In genomic region chr18:12990977-12991838, GRCh38 we compare ENCODE assay signal across 1 cellular context.
TF ChIP-seq lines count a peak whose summit lies in the region.

CEP192 (plus strand) TSS chr18:12991362; CDS start chr18:12999425, 8,063 bp downstream.

TF ChIP-seq in GM12878, 131 proteins besides CTCF, POLR2A, EP300 and RAD21 (continued from another document and continues in another):
- no peak for TF ChIP-seq ZNF384 (IDR thresholded peaks at IDR 0.05; ENCODE audit: borderline replicate concordance, low read depth, low read length)
- TF ChIP-seq CEBPB (IDR thresholded peaks at IDR 0.05; ENCODE audit: borderline replicate concordance in 1 of 2, low read depth in 2 of 2, low read length in 2 of 2) = no peak
- TF ChIP-seq USF1 (IDR thresholded peaks at IDR 0.05; ENCODE audit: borderline replicate concordance, extremely low read length, insufficient read depth, low read depth, low read length) = peak; percentile 54
- TF ChIP-seq EED (IDR thresholded peaks at IDR 0.05; ENCODE audit: low read depth) = 0 out of 2 replicates have a peak, but pooled peaks have one; percentile 17
- TF ChIP-seq ZZZ3 (IDR thresholded peaks at IDR 0.05; ENCODE audit: control insufficient read depth, insufficient read length, low read depth) = no peak
- TF ChIP-seq, protein P1, sequence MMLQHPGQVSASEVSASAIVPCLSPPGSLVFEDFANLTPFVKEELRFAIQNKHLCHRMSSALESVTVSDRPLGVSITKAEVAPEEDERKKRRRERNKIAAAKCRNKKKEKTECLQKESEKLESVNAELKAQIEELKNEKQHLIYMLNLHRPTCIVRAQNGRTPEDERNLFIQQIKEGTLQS (IDR thresholded peaks at IDR 0.05; ENCODE audit: borderline replicate concordance, extremely low read depth, low read depth, low read length) = peak; percentile 60; the same call in 1 of the 2 replicates
- TF ChIP-seq ESRRA (IDR thresholded peaks at IDR 0.05; ENCODE audit: low read length) = no peak
- 0 out of 4 replicates have a peak, but pooled peaks of 1 of the 2 experiments have one; percentile 0 for TF ChIP-seq SRF (IDR thresholded peaks at IDR 0.05; ENCODE audit: low read depth in 2 of 2, low read length in 2 of 2)
- TF ChIP-seq IRF4 (IDR thresholded peaks at IDR 0.05; ENCODE audit: low read depth, low read length) = no peak
- no peak for TF ChIP-seq WRNIP1 (IDR thresholded peaks at IDR 0.05; ENCODE audit: borderline replicate concordance, low read depth, low read length)
- TF ChIP-seq KDM1A (IDR thresholded peaks at IDR 0.05; ENCODE audit: borderline replicate concordance) = no peak
- no peak for TF ChIP-seq PRDM15 (CRISPR knock-in tag; IDR thresholded peaks at IDR 0.05)
- TF ChIP-seq CREB1 (IDR thresholded peaks at IDR 0.05; ENCODE audit: low read depth) = peak; percentile 43; the same call in 1 of the 2 replicates
- no peak for TF ChIP-seq KAT2A (conservative IDR thresholded peaks at IDR 0.05; ENCODE audit: control insufficient read depth, low read depth, low read length)
- TF ChIP-seq ZBTB4 (CRISPR knock-in tag; IDR thresholded peaks at IDR 0.05) = no peak
- TF ChIP-seq, protein P2, sequence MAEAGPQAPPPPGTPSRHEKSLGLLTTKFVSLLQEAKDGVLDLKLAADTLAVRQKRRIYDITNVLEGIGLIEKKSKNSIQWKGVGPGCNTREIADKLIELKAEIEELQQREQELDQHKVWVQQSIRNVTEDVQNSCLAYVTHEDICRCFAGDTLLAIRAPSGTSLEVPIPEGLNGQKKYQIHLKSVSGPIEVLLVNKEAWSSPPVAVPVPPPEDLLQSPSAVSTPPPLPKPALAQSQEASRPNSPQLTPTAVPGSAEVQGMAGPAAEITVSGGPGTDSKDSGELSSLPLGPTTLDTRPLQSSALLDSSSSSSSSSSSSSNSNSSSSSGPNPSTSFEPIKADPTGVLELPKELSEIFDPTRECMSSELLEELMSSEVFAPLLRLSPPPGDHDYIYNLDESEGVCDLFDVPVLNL (IDR thresholded peaks at IDR 0.05; ENCODE audit: low read depth, low read length) = peak; percentile 97
- TF ChIP-seq IKZF1 (conservative IDR thresholded peaks at IDR 0.05) = peak; percentile 81
- no peak for TF ChIP-seq BCL3 (IDR thresholded peaks at IDR 0.05; ENCODE audit: borderline replicate concordance, insufficient read depth, low read depth, low read length, poor library complexity, severe bottlenecking)
- TF ChIP-seq, protein P3, sequence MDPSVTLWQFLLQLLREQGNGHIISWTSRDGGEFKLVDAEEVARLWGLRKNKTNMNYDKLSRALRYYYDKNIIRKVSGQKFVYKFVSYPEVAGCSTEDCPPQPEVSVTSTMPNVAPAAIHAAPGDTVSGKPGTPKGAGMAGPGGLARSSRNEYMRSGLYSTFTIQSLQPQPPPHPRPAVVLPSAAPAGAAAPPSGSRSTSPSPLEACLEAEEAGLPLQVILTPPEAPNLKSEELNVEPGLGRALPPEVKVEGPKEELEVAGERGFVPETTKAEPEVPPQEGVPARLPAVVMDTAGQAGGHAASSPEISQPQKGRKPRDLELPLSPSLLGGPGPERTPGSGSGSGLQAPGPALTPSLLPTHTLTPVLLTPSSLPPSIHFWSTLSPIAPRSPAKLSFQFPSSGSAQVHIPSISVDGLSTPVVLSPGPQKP (IDR thresholded peaks at IDR 0.05; ENCODE audit: low read depth, low read length) = no peak
- TF ChIP-seq DPF2 (IDR thresholded peaks at IDR 0.05) = 0 out of 2 replicates have a peak, but pooled peaks have one; percentile 58
- peak; percentile 28; the same call in 1 of the 2 replicates for TF ChIP-seq NFYA (IDR thresholded peaks at IDR 0.05; ENCODE audit: borderline replicate concordance, low read depth, low read length)
- TF ChIP-seq BRCA1 (IDR thresholded peaks at IDR 0.05; ENCODE audit: low read depth, low read length) = no peak
- no peak for TF ChIP-seq ASH2L (IDR thresholded peaks at IDR 0.05; ENCODE audit: borderline replicate concordance, low read depth)
- TF ChIP-seq YY1 (IDR thresholded peaks at IDR 0.05; ENCODE audit: low read depth, low read length) = peak; percentile 75
- 0 out of 2 replicates have a peak, but pooled peaks have one; percentile 24 for TF ChIP-seq NR2C1 (IDR thresholded peaks at IDR 0.05)
- TF ChIP-seq RBBP5 (conservative IDR thresholded peaks at IDR 0.05) = no peak
- TF ChIP-seq, protein P4, sequence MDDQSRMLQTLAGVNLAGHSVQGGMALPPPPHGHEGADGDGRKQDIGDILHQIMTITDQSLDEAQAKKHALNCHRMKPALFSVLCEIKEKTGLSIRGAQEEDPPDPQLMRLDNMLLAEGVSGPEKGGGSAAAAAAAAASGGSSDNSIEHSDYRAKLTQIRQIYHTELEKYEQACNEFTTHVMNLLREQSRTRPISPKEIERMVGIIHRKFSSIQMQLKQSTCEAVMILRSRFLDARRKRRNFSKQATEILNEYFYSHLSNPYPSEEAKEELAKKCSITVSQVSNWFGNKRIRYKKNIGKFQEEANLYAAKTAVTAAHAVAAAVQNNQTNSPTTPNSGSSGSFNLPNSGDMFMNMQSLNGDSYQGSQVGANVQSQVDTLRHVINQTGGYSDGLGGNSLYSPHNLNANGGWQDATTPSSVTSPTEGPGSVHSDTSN (IDR thresholded peaks at IDR 0.05; ENCODE audit: insufficient replicate concordance, low read depth, low read length) = peak; percentile 51
- TF ChIP-seq SMAD1 (IDR thresholded peaks at IDR 0.05; ENCODE audit: low read depth, partially characterized antibody) = no peak
- 0 out of 2 replicates have a peak, but pooled peaks have one; percentile 7 for TF ChIP-seq TCF3 (IDR thresholded peaks at IDR 0.05; ENCODE audit: borderline replicate concordance, insufficient read depth, low read depth, low read length)
- no peak for TF ChIP-seq CHD1 (IDR thresholded peaks at IDR 0.05; ENCODE audit: low read depth, low read length)
- no peak for TF ChIP-seq ZNF207 (IDR thresholded peaks at IDR 0.05; ENCODE audit: borderline replicate concordance)
- peak; percentile 86; the same call in 1 of the 2 replicates for TF ChIP-seq CHD2 (IDR thresholded peaks at IDR 0.05; ENCODE audit: borderline replicate concordance, low read depth, low read length)
- peak; percentile 90; the same call in 1 of the 2 replicates for TF ChIP-seq PML (IDR thresholded peaks at IDR 0.05; ENCODE audit: low read length)
- no peak for TF ChIP-seq ZNF622 (IDR thresholded peaks at IDR 0.05)
- TF ChIP-seq ETV6 (conservative IDR thresholded peaks at IDR 0.05 in 1 of 2, IDR thresholded peaks at IDR 0.05 in 1 of 2; ENCODE audit: borderline replicate concordance in 1 of 2, low read depth in 1 of 2) = 0 out of 4 replicates have a peak, but pooled peaks of 1 of the 2 experiments have one; percentile 7
- no peak for TF ChIP-seq SUPT20H (IDR thresholded peaks at IDR 0.05; ENCODE audit: borderline replicate concordance, control insufficient read depth, low read depth, low read length)
- TF ChIP-seq ZNF687 (IDR thresholded peaks at IDR 0.05) = 0 out of 2 replicates have a peak, but pooled peaks have one; percentile 32
- TF ChIP-seq POLR2AphosphoS2 (IDR thresholded peaks at IDR 0.05; ENCODE audit: low read depth, low read length) = peak; percentile 88
- no peak for TF ChIP-seq JUND (IDR thresholded peaks at IDR 0.05; ENCODE audit: low read depth, low read length)
- TF ChIP-seq, protein P5, sequence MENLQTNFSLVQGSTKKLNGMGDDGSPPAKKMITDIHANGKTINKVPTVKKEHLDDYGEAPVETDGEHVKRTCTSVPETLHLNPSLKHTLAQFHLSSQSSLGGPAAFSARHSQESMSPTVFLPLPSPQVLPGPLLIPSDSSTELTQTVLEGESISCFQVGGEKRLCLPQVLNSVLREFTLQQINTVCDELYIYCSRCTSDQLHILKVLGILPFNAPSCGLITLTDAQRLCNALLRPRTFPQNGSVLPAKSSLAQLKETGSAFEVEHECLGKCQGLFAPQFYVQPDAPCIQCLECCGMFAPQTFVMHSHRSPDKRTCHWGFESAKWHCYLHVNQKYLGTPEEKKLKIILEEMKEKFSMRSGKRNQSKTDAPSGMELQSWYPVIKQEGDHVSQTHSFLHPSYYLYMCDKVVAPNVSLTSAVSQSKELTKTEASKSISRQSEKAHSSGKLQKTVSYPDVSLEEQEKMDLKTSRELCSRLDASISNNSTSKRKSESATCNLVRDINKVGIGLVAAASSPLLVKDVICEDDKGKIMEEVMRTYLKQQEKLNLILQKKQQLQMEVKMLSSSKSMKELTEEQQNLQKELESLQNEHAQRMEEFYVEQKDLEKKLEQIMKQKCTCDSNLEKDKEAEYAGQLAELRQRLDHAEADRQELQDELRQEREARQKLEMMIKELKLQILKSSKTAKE (IDR thresholded peaks at IDR 0.05; ENCODE audit: low read depth, poor library complexity, severe bottlenecking) = no peak
